ENCODE assay signal across 9 cellular contexts in the genomic region with DNA sequence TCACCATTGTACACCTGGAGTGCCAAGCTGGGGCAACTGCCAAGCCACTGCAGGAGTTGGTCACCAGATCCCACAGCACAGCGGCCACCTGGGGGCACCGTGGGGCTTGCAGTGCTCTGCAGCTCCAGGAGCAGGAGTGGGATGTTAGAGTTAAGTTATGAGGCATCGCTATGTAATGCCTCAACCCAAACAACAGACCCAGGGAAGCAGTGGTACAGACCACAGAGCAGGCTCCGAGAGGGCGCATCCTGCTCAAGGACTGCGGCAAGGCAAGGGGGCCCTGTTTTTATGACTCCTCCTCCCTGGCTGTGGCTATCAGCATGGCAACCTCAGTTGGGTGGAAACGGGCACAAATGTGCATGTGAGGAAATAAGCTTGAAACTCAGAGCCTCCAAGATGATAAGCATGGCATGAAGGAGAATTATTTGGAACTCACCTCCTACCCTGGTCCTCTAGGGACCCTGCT.
A peak's percentile ranks its signal among the peaks of the same experiment; 100 is the strongest.
DNase-seq lines count a peak whose midpoint lies in the region; ATAC-seq, FAIRE-seq and TF ChIP-seq lines count a peak whose summit lies in the region.
"Had no signal": no experiment of that assay in that cellular context is flagged by ENCODE, and none has a peak within 500 bp of the region (broad histone marks: within the 10 kb centered on the region; RNA-seq: fewer than 3 reads in every experiment).

No MANE protein-coding gene starts in this region.

- H3K27ac ChIP-seq in KOPT-K1 (ENCODE audit: low read depth, low read length, poor library complexity, severe bottlenecking), result peak overlapping the region; percentile 78
- no peak overlapping the region for H3K27ac ChIP-seq in pancreas
- H3K27ac ChIP-seq in thymus (ENCODE audit: low read depth), result peak overlapping the region; percentile 93

- intact Hi-C loops in pancreas (cut with DNase I), result loop anchor here in 1 of 3 donors (5.0 kb wide), 1 partner anchor 194 kb away; no protein-coding TSS in a partner anchor

- WGBS in pancreas, 2 donors, result 21 to 25% methylated on average over 7 of the region's 7 CpGs
- 2% methylated on average over 7 of the region's 7 CpGs for WGBS in thymus

- peaks cover 5% of the 10 kb centered on the region; the same call in 1 of the 2 replicates for H3K36me3 ChIP-seq in KOPT-K1 (ENCODE audit: insufficient read depth, low read length)
- no peaks in the 10 kb centered on the region for H3K36me3 ChIP-seq in pancreas
- peaks cover 14% of the 10 kb centered on the region for H3K36me3 ChIP-seq in thymus (ENCODE audit: control insufficient read depth, insufficient read depth)

- no peak for FAIRE-seq in pancreas (lab: Jason Lieb, UNC)
- FAIRE-seq: colon had no signal

- H3K4me3 ChIP-seq in pancreas (no peak overlapping the region), thymus (ENCODE audit: low read length) (peak overlapping the region; percentile 37)

- H3K27me3 ChIP-seq in pancreas (no peaks in the 10 kb centered on the region), thymus (ENCODE audit: control insufficient read depth, insufficient read depth) (no peaks in the 10 kb centered on the region)

- ATAC-seq in pancreas, result peak; percentile 88 to 99 (median 94)
- ATAC-seq in GM19351 (IDR thresholded peaks at IDR 0.05; ENCODE audit: unreplicated experiment), result no peak

- DNase-seq in DMS53 (lab: John Stamatoyannopoulos, UW) (peak; percentile 82), SK-N-DZ (ENCODE audit: low spot score) (peak; percentile 62), glomerular endothelial cell (ENCODE audit: extremely low read depth, low read depth, low spot score) (peak; percentile 39), pancreas (peak; percentile 64 to 90 (median 81))
- peak; percentile 79 for DNase-seq in activated naive CD4-positive, alpha-beta T cell treated with anti-CD3 and anti-CD28 coated beads, Interleukin-2, amount 50 U/mL, for 16 hours

- H3K9me3 ChIP-seq in KOPT-K1 (ENCODE audit: insufficient read depth, low read length, poor library complexity, severe bottlenecking) (no peaks in the 10 kb centered on the region), pancreas (no peaks in the 10 kb centered on the region), thymus (ENCODE audit: control insufficient read depth) (no peaks in the 10 kb centered on the region)

- H3K4me1 ChIP-seq in pancreas, result no peaks in the 10 kb centered on the region
- peaks cover 67% of the 10 kb centered on the region for H3K4me1 ChIP-seq in thymus (ENCODE audit: control insufficient read depth, insufficient read depth, low read length)

- TF ChIP-seq CTCF in pancreas (IDR thresholded peaks at IDR 0.05), result peak in 3 of 4 donors; percentile 44 to 53 (median 50)

Comparison
In these comparisons a context has a peak if more than half of its experiments do, and no peak if none do; other contexts are left out.
1. H3K27ac ChIP-seq: peak in KOPT-K1 (single experiment) and thymus (single experiment); none in pancreas (0 of 4).
2. Peak in every context shown above with its lines, with median percentiles within 50 percentile points of each other: DNase-seq.